Comparison of ENCODE assay signal across 14 cellular contexts in the genomic region with DNA sequence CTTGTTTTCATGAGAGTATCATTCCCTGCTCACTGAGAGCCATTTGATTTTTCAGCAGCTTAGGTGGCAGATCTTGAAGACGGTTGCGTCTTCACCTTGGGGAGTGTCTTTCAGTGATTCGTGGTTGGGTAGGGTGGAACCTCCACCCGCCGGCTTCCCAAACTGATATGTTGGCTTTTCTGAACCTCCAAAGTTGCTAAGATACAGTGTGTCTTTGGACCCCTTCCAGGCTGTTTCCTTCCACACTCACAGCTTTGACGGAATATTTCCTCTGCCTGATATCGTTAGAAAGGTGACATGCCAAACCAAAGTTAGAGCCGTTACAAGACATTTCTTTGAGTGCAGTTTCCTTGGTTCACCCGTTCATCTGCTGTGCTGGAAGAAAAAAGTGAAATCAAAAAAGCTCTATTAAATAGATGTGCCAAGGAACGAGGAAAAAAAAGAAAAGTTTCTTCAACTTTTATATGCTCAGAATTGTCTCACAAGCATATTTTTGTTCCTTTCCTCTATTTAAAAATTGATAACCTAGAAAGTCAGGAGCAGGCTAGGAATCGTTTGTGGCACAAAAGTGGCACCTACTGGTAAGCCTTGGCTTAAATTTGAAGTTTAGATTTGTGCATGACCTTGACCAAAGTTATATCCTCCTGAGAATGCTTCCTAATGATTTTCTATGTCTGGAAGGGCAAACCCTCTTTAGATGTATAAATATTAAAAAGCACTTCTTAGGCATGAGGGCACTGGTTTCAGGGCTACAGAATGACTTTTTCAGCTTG.
DNase-seq lines count a peak whose midpoint lies in the region; ATAC-seq, FAIRE-seq and TF ChIP-seq lines count a peak whose summit lies in the region.
"Had no signal": no experiment of that assay in that cellular context is flagged by ENCODE, and none has a peak within 500 bp of the region (broad histone marks: within the 10 kb centered on the region; RNA-seq: fewer than 3 reads in every experiment).

No MANE protein-coding gene starts in this region.

- POLR2A ChIA-PET in BJ (lab: Charles Lee) (no interaction called here), HepG2 (lab: Yijun Ruan, JAX) (no interaction called here)

- no peak for TF ChIP-seq POLR2A in HepG2 (IDR thresholded peaks at IDR 0.05; ENCODE audit: insufficient read depth in 1 of 2, low read depth in 2 of 2, low read length in 2 of 2)

- H3K27me3 ChIP-seq in BJ (ENCODE audit: control insufficient read depth, insufficient read depth, low read length) (peaks cover 3% of the 10 kb centered on the region), HepG2 (ENCODE audit: control insufficient read depth in 1 of 2, insufficient read depth in 2 of 2, low read length in 2 of 2) (peaks cover 0 to 28% of the 10 kb centered on the region in 2 experiments; a peak in 3 of 5 replicates)
- H3K27me3 ChIP-seq: Peyer's patch had no signal

- no peaks in the 10 kb centered on the region for H3K4me1 Mint-ChIP-seq in activated T-cell treated with anti-CD3 and anti-CD28 coated beads, Interleukin-2, amount 50 U/mL, for 72 hours (ENCODE audit: low read depth)
- H3K4me1 Mint-ChIP-seq: activated CD4-positive, alpha-beta T cell treated with anti-CD3 and anti-CD28 coated beads for 36 hours; activated naive CD8-positive, alpha-beta T cell treated with anti-CD3 and anti-CD28 coated beads for 36 hours had no signal

- H3K9ac ChIP-seq in HepG2 (ENCODE audit: insufficient read depth, low read depth, low read length), result no peak overlapping the region

- H3K27ac ChIP-seq in HepG2 (ENCODE audit: extremely low read length, insufficient read depth, low read length), result no peak overlapping the region
- no peak overlapping the region for H3K27ac ChIP-seq in coronary artery
- H3K27ac ChIP-seq: Peyer's patch had no signal

- H3K4me3 Mint-ChIP-seq in activated T-cell treated with anti-CD3 and anti-CD28 coated beads, Interleukin-2, amount 50 U/mL, for 72 hours, result no peak overlapping the region
- H3K4me3 Mint-ChIP-seq: activated CD4-positive, alpha-beta T cell treated with anti-CD3 and anti-CD28 coated beads for 36 hours; activated naive CD8-positive, alpha-beta T cell treated with anti-CD3 and anti-CD28 coated beads for 36 hours had no signal

- CTCF ChIA-PET in BJ (lab: Yijun Ruan, JAX), result interaction anchor here (1.0 to 1.3 kb wide), 2 partner anchors 15 to 200 kb away, joined by 3 to 4 read pairs; no protein-coding TSS in a partner anchor
- CTCF ChIA-PET in HepG2 (lab: Yijun Ruan, JAX; ENCODE audit: low intra/inter-chr PET ratio, low total read pairs), result no interaction called here

- peaks cover 0 to 5% of the 10 kb centered on the region in 2 donors for H3K9me3 Mint-ChIP-seq in activated T-cell treated with anti-CD3 and anti-CD28 coated beads, Interleukin-2, amount 50 U/mL, for 72 hours
- H3K9me3 Mint-ChIP-seq: activated naive CD8-positive, alpha-beta T cell treated with anti-CD3 and anti-CD28 coated beads for 36 hours had no signal

- 33% methylated on average over 11 of the region's 11 CpGs for WGBS in HepG2 (ENCODE audit: low lambda C conversion rate)

- H3K4me1 ChIP-seq in HepG2 (ENCODE audit: insufficient read depth, low read length), result no peaks in the 10 kb centered on the region
- H3K4me1 ChIP-seq: Peyer's patch had no signal

- in situ Hi-C loops in HepG2 (cut with HindIII; ENCODE audit: extremely low pct_ligation_motif_present, low pct_unique_long_range_greater_than_20kb), result loop anchor here (10.0 kb wide), 1 partner anchor 296 kb away; no protein-coding TSS in a partner anchor

- intact Hi-C loops in HepG2 (cut with micrococcal nuclease; ENCODE audit: unreplicated experiment), result loop anchor here (1.0 kb wide), 1 partner anchor 297 kb away; no protein-coding TSS in a partner anchor

- H4K20me1 ChIP-seq in HepG2 (ENCODE audit: insufficient read depth, low read length), result no peaks in the 10 kb centered on the region

- H3K36me3 Mint-ChIP-seq in activated T-cell treated with anti-CD3 and anti-CD28 coated beads, Interleukin-2, amount 50 U/mL, for 72 hours (ENCODE audit: insufficient read depth in 2 of 2), result no peaks in the 10 kb centered on the region
- H3K36me3 Mint-ChIP-seq: activated naive CD8-positive, alpha-beta T cell treated with anti-CD3 and anti-CD28 coated beads for 36 hours had no signal

- no peak for TF ChIP-seq RAD21 in HepG2 (CRISPR knock-in tag; IDR thresholded peaks at IDR 0.05)

- no peaks in the 10 kb centered on the region for H3K9me3 ChIP-seq in HepG2 (ENCODE audit: low read length)
- H3K9me3 ChIP-seq: Peyer's patch had no signal

- no peak overlapping the region for H2AFZ ChIP-seq in HepG2 (ENCODE audit: low read length)

- no peak overlapping the region for H3K4me2 ChIP-seq in HepG2 (ENCODE audit: low read depth, low read length)

- H3K27ac Mint-ChIP-seq in activated T-cell treated with anti-CD3 and anti-CD28 coated beads, Interleukin-2, amount 50 U/mL, for 72 hours, result no peak overlapping the region
- H3K27ac Mint-ChIP-seq: activated CD4-positive, alpha-beta T cell treated with anti-CD3 and anti-CD28 coated beads for 36 hours; activated naive CD8-positive, alpha-beta T cell treated with anti-CD3 and anti-CD28 coated beads for 36 hours had no signal

- no peak for ATAC-seq in HepG2
- ATAC-seq in activated T-cell treated with anti-CD3 and anti-CD28 coated beads, Interleukin-2, amount 50 U/mL, for 72 hours (replicated peaks in 1 of 2), result no peak
- ATAC-seq in GM21528 (IDR thresholded peaks at IDR 0.05; ENCODE audit: low FRiP score, unreplicated experiment), result no peak
- ATAC-seq: activated CD4-positive, alpha-beta T cell treated with anti-CD3 and anti-CD28 coated beads for 36 hours; esophagus mucosa had no signal

- H3K27me3 Mint-ChIP-seq in activated T-cell treated with anti-CD3 and anti-CD28 coated beads, Interleukin-2, amount 50 U/mL, for 72 hours (ENCODE audit: low read depth), result peaks cover 15% of the 10 kb centered on the region

- peak; percentile 29; the same call in 1 of the 2 replicates for TF ChIP-seq CTCF in BJ (IDR thresholded peaks at IDR 0.05; ENCODE audit: insufficient read depth, low read depth, low read length)
- peak; percentile 66 for TF ChIP-seq CTCF in LNCaP clone FGC (IDR thresholded peaks at IDR 0.05; ENCODE audit: control insufficient read depth, extremely low read depth, insufficient read depth)
- peak; percentile 42 for TF ChIP-seq CTCF in cardiac fibroblast (IDR thresholded peaks at IDR 0.05; ENCODE audit: low read depth, low read length)
- TF ChIP-seq CTCF in HepG2 (CRISPR knock-in tag; IDR thresholded peaks at IDR 0.05), result 0 out of 2 replicates have a peak, but pooled peaks have one; percentile 14
- TF ChIP-seq CTCF in coronary artery (IDR thresholded peaks at IDR 0.05), result no peak

- DNase-seq in BJ (ENCODE audit: low read depth) (no peak), LNCaP clone FGC (ENCODE audit: low read depth) (no peak), cardiac fibroblast (ENCODE audit: low read depth in 2 of 2) (peak; percentile 36 to 61), HepG2 (ENCODE audit: low spot score) (no peak), coronary artery (ENCODE audit: low spot score) (no peak)
- DNase-seq in activated effector memory CD4-positive, alpha-beta T cell treated with Interleukin-2 at 50 U/mL for 16 hours, result no peak
- DNase-seq in activated T-cell treated with anti-CD3 and anti-CD28 coated beads, Interleukin-2, amount 50 U/mL, for 72 hours, result no peak
- DNase-seq: activated CD4-positive, alpha-beta T cell treated with anti-CD3 and anti-CD28 coated beads for 36 hours; activated naive CD8-positive, alpha-beta T cell treated with anti-CD3 and anti-CD28 coated beads for 36 hours; Calu3; NCI-H1436 treated with DMSO at 0.1 percent for 48 hours; Peyer's patch had no signal

- TF ChIP-seq EP300 in HepG2 (IDR thresholded peaks at IDR 0.05; ENCODE audit: low read depth in 2 of 2, low read length in 2 of 2) (no peak), HepG2 (CRISPR knock-in tag; IDR thresholded peaks at IDR 0.05; ENCODE audit: borderline replicate concordance) (no peak)

- FAIRE-seq in HepG2 (lab: Jason Lieb, UNC), result no peak

- H3K79me2 ChIP-seq in HepG2 (ENCODE audit: insufficient read depth, low read length), result no peaks in the 10 kb centered on the region

- H3K4me3 ChIP-seq in BJ (ENCODE audit: low read depth, low read length), result no peak overlapping the region
- no peak overlapping the region for H3K4me3 ChIP-seq in LNCaP clone FGC (ENCODE audit: low read depth, low read length)
- no peak overlapping the region for H3K4me3 ChIP-seq in cardiac fibroblast (replicated peaks in 1 of 2; ENCODE audit: low read depth in 2 of 2, low read length in 2 of 2)
- no peak overlapping the region for H3K4me3 ChIP-seq in HepG2 (replicated peaks in 1 of 3; ENCODE audit: insufficient read depth in 1 of 3, low read depth in 2 of 3, low read length in 3 of 3)
- no peak overlapping the region for H3K4me3 ChIP-seq in coronary artery
- H3K4me3 ChIP-seq: Peyer's patch had no signal

- H3K36me3 ChIP-seq in BJ (ENCODE audit: control insufficient read depth, insufficient read depth, low read length), result no peaks in the 10 kb centered on the region
- no peaks in the 10 kb centered on the region for H3K36me3 ChIP-seq in HepG2 (replicated peaks in 1 of 2; ENCODE audit: control insufficient read depth in 1 of 2, insufficient read depth in 2 of 2, low read length in 2 of 2)
- H3K36me3 ChIP-seq: Peyer's patch had no signal

- no TSS peak for BruUV-seq in HepG2 (replicated peaks; lab: Mats Ljungman, UMichigan)

TF ChIP-seq in HepG2, 621 proteins besides CTCF, POLR2A, EP300 and RAD21:
- TF ChIP-seq TFDP2 (CRISPR knock-in tag; IDR thresholded peaks at IDR 0.05) (no peak), STAG1 (CRISPR knock-in tag; IDR thresholded peaks at IDR 0.05) (peak; percentile 23; the same call in 1 of the 2 replicates)
TF ChIP-seq in HepG2: peak in this region for 1.

Comparison
In these comparisons a context has a peak if more than half of its experiments do, and no peak if none do; other contexts are left out.
1. DNase-seq: peak in cardiac fibroblast (2 of 2); none in BJ (single experiment), LNCaP clone FGC (single experiment), HepG2 (single experiment), activated effector memory CD4-positive, alpha-beta T cell treated with Interleukin-2 at 50 U/mL for 16 hours (single experiment), activated T-cell treated with anti-CD3 and anti-CD28 coated beads, Interleukin-2, amount 50 U/mL, for 72 hours (0 of 2) and coronary artery (single experiment).